In the genomic region with DNA sequence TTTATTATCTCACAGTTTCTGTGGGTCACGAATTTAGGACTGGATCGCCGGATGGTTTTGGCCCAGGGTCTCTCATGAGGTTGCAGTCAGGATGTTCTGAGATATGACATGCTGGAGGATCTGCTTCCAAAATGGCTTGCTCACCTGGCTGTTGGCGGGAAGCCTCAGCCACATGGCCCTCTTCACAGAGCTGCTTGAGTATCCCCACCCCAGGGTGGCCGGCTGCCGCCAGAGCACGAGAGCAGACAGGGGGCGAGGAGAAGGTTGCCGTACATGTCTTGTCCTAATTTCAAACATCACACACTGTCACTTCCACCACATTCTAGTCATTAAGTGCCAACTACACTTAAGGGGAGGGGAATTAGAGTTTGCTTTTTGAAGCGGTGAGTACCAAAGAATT, we compare ENCODE assay signal across 9 cellular contexts.
"Had no signal": no experiment of that assay in that cellular context is flagged by ENCODE, and none has a peak within 500 bp of the region (broad histone marks: within the 10 kb centered on the region; RNA-seq: fewer than 3 reads in every experiment).

No MANE protein-coding gene starts in this region.

- ATAC-seq: GM23338, HCT116, HepG2 had no signal

- H3K27me3 Mint-ChIP-seq: IgD-negative memory B cell had no signal

- H3K4me1 ChIP-seq: HAP-1 had no signal

- H3K4me1 Mint-ChIP-seq: IgD-negative memory B cell had no signal

- H3K27ac Mint-ChIP-seq: GM23338, HFFc6, IgD-negative memory B cell had no signal

- H3K27ac ChIP-seq: HL-60 had no signal

- FAIRE-seq: HepG2 had no signal

- H3K9me3 ChIP-seq: HAP-1 had no signal

- DNase-seq: H7, HFFc6, KBM-7 had no signal

- H3K36me3 ChIP-seq: HAP-1 had no signal

- H3K4me2 ChIP-seq: GM23338 had no signal

- H3K4me3 Mint-ChIP-seq: GM23338, HFFc6, IgD-negative memory B cell had no signal

- H2AFZ ChIP-seq: GM23338 had no signal

- H3K4me3 ChIP-seq: GM23338, HAP-1 had no signal
